Comparison of ENCODE assay signal across 15 cellular contexts in genomic region chr9:109815366-109815947, GRCh38. TPM values are rescaled to one million over a fixed set of nuclear protein-coding genes. Genes with fewer than 3 reads are reported as not detected.
DNase-seq lines count a peak whose midpoint lies in the region; ATAC-seq and TF ChIP-seq lines count a peak whose summit lies in the region.
"Had no signal": no experiment of that assay in that cellular context is flagged by ENCODE, and none has a peak within 500 bp of the region (broad histone marks: within the 10 kb centered on the region; RNA-seq: fewer than 3 reads in every experiment).

No MANE protein-coding gene starts in this region.

- no peaks in the 10 kb centered on the region for H3K36me3 Mint-ChIP-seq in T-helper 2 cell treated with Interferon-gamma antibody and Interleukin-4, amounts not matched to agents 5 μg/mL and 100 μg/mL, for 36 hours (ENCODE audit: low read depth)
- H3K36me3 Mint-ChIP-seq: IgD-negative memory B cell had no signal

- CTCF ChIA-PET in SK-N-SH (lab: Yijun Ruan, JAX) = interaction anchor here (1.9 kb wide), 1 partner anchor 241 kb away, joined by 9 read pairs; no protein-coding TSS in a partner anchor

- no peaks in the 10 kb centered on the region for H3K27me3 ChIP-seq in cardiac muscle cell
- H3K27me3 ChIP-seq in SK-N-SH (ENCODE audit: insufficient read depth) = no peaks in the 10 kb centered on the region
- H3K27me3 ChIP-seq in fibroblast of lung (ENCODE audit: control insufficient read depth, insufficient read depth, low read length) = no peaks in the 10 kb centered on the region
- no peaks in the 10 kb centered on the region for H3K27me3 ChIP-seq in smooth muscle cell (ENCODE audit: low read depth)
- no peaks in the 10 kb centered on the region for H3K27me3 ChIP-seq in MM.1S (replicated peaks; ENCODE audit: insufficient read depth, low read length)
- H3K27me3 ChIP-seq: tibial artery had no signal

- POLR2A ChIA-PET in SK-N-SH (lab: Yijun Ruan, JAX) = no interaction called here

- H4K20me1 ChIP-seq in SK-N-SH (ENCODE audit: insufficient read depth) (no peaks in the 10 kb centered on the region), fibroblast of lung (ENCODE audit: control insufficient read depth, extremely low read depth, insufficient read depth, low read length) (no peaks in the 10 kb centered on the region), smooth muscle cell (ENCODE audit: low read depth) (no peaks in the 10 kb centered on the region), MM.1S (ENCODE audit: insufficient read depth, low read length) (no peaks in the 10 kb centered on the region)

- no peak overlapping the region for H3K4me3 ChIP-seq in cardiac muscle cell
- H3K4me3 ChIP-seq in SK-N-SH (ENCODE audit: low read depth in 2 of 2, low read length in 1 of 2) = no peak overlapping the region
- H3K4me3 ChIP-seq in fibroblast of lung (replicated peaks in 1 of 4; ENCODE audit: control extremely low read depth in 1 of 4, insufficient read depth in 1 of 4, low read depth in 3 of 4, low read length in 4 of 4) = no peak overlapping the region
- no peak overlapping the region for H3K4me3 ChIP-seq in smooth muscle cell
- no peak overlapping the region for H3K4me3 ChIP-seq in MM.1S (ENCODE audit: low read length)
- H3K4me3 ChIP-seq: tibial artery had no signal

- no peak for ATAC-seq in left ventricle myocardium superior
- no peak for ATAC-seq in GM19455 (IDR thresholded peaks at IDR 0.05; ENCODE audit: unreplicated experiment)
- ATAC-seq: Panc1 had no signal

- no peak overlapping the region for H2AFZ ChIP-seq in SK-N-SH (ENCODE audit: low read depth)
- no peak overlapping the region for H2AFZ ChIP-seq in fibroblast of lung (ENCODE audit: low read length)
- H2AFZ ChIP-seq in smooth muscle cell (ENCODE audit: low read depth) = no peak overlapping the region
- H2AFZ ChIP-seq in MM.1S (ENCODE audit: low read length) = no peak overlapping the region

- H3K9ac ChIP-seq in SK-N-SH (peak overlapping the region; percentile 72), fibroblast of lung (ENCODE audit: insufficient read depth, low read length) (no peak overlapping the region), smooth muscle cell (ENCODE audit: low read depth) (peak overlapping the region; percentile 48), MM.1S (ENCODE audit: low read length) (no peak overlapping the region)

- peaks cover 65% of the 10 kb centered on the region for H3K79me2 ChIP-seq in SK-N-SH (ENCODE audit: insufficient read depth)
- no peaks in the 10 kb centered on the region for H3K79me2 ChIP-seq in fibroblast of lung (ENCODE audit: control insufficient read depth, insufficient read depth, low read length)
- peaks cover 14% of the 10 kb centered on the region for H3K79me2 ChIP-seq in smooth muscle cell (ENCODE audit: low read depth)
- H3K79me2 ChIP-seq in MM.1S (ENCODE audit: low read length) = no peaks in the 10 kb centered on the region

- TF ChIP-seq RAD21 in SK-N-SH (IDR thresholded peaks at IDR 0.05; ENCODE audit: low read length) = no peak

- H3K9me3 ChIP-seq in cardiac muscle cell (ENCODE audit: low read depth) (no peaks in the 10 kb centered on the region), SK-N-SH (no peaks in the 10 kb centered on the region), fibroblast of lung (ENCODE audit: control insufficient read depth, insufficient read depth, low read depth, low read length) (no peaks in the 10 kb centered on the region), smooth muscle cell (replicated peaks; ENCODE audit: low read depth) (no peaks in the 10 kb centered on the region), MM.1S (replicated peaks; ENCODE audit: insufficient read depth, low read length) (no peaks in the 10 kb centered on the region)
- H3K9me3 ChIP-seq: tibial artery had no signal

- H3K27ac ChIP-seq in cardiac muscle cell = peak overlapping the region; percentile 97
- H3K27ac ChIP-seq in SK-N-SH (ENCODE audit: low read depth in 2 of 2, low read length in 1 of 2) = peak overlapping the region in 1 of 2 experiments; percentile 100; a peak in 2 of 4 replicates
- peak overlapping the region; percentile 35 for H3K27ac ChIP-seq in fibroblast of lung (ENCODE audit: insufficient read depth, low read length)
- peak overlapping the region; percentile 99 for H3K27ac ChIP-seq in smooth muscle cell (ENCODE audit: low read depth)
- H3K27ac ChIP-seq in MM.1S (ENCODE audit: low read length) = no peak overlapping the region

- H3K9me3 Mint-ChIP-seq in T-helper 2 cell treated with Interferon-gamma antibody and Interleukin-4, amounts not matched to agents 5 μg/mL and 100 μg/mL, for 36 hours = no peaks in the 10 kb centered on the region
- H3K9me3 Mint-ChIP-seq: IgD-negative memory B cell had no signal

- H3F3A ChIP-seq in SK-N-SH (replicated peaks; ENCODE audit: insufficient read depth) = peaks cover 31% of the 10 kb centered on the region
- peaks cover 21% of the 10 kb centered on the region for H3F3A ChIP-seq in smooth muscle cell (ENCODE audit: low read depth)
- H3F3A ChIP-seq in MM.1S (ENCODE audit: insufficient read depth, low read length) = no peaks in the 10 kb centered on the region

- peaks cover 17% of the 10 kb centered on the region for H3K27me3 Mint-ChIP-seq in T-helper 2 cell treated with Interferon-gamma antibody and Interleukin-4, amounts not matched to agents 5 μg/mL and 100 μg/mL, for 36 hours (ENCODE audit: low read depth)

- H3K4me3 Mint-ChIP-seq in T-helper 2 cell treated with Interferon-gamma antibody and Interleukin-4, amounts not matched to agents 5 μg/mL and 100 μg/mL, for 36 hours = no peak overlapping the region
- H3K4me3 Mint-ChIP-seq: IgD-negative memory B cell had no signal

- H3K36me3 ChIP-seq in cardiac muscle cell = no peaks in the 10 kb centered on the region
- no peaks in the 10 kb centered on the region for H3K36me3 ChIP-seq in SK-N-SH (replicated peaks in 1 of 2; ENCODE audit: control insufficient read depth in 1 of 2, insufficient read depth in 2 of 2, low read length in 1 of 2)
- H3K36me3 ChIP-seq in fibroblast of lung (ENCODE audit: control insufficient read depth, insufficient read depth, low read length) = no peaks in the 10 kb centered on the region
- no peaks in the 10 kb centered on the region for H3K36me3 ChIP-seq in smooth muscle cell (ENCODE audit: low read depth)
- no peaks in the 10 kb centered on the region for H3K36me3 ChIP-seq in MM.1S (replicated peaks; ENCODE audit: insufficient read depth, low read length)
- H3K36me3 ChIP-seq: tibial artery had no signal

- peak in 1 of 2 experiments; percentile 72; a peak in 1 of 4 replicates for TF ChIP-seq EP300 in SK-N-SH (IDR thresholded peaks at IDR 0.05; ENCODE audit: borderline replicate concordance in 1 of 2, low read depth in 1 of 2, low read length in 1 of 2)

- H3K4me1 Mint-ChIP-seq in T-helper 2 cell treated with Interferon-gamma antibody and Interleukin-4, amounts not matched to agents 5 μg/mL and 100 μg/mL, for 36 hours (ENCODE audit: low read depth) = peaks cover 3% of the 10 kb centered on the region
- H3K4me1 Mint-ChIP-seq: IgD-negative memory B cell had no signal

- intact Hi-C loops in left ventricle myocardium superior (cut with micrococcal nuclease) = no loop called here

- peak in 1 of 2 donors; percentile 21 for DNase-seq in cardiac muscle cell (ENCODE audit: low read depth in 1 of 2, low spot score in 1 of 2)
- DNase-seq in left ventricle myocardium superior = no peak
- DNase-seq in SK-N-SH = no peak
- peak in 1 of 2 donors; percentile 78 for DNase-seq in fibroblast of lung (ENCODE audit: low read depth in 2 of 2)
- DNase-seq in smooth muscle cell (lab: John Stamatoyannopoulos, UW; ENCODE audit: unreplicated experiment) = no peak
- no peak for DNase-seq in T-helper 2 cell treated with Interferon-gamma antibody and Interleukin-4, amounts not matched to agents 5 μg/mL and 100 μg/mL, for 36 hours (ENCODE audit: low spot score)
- DNase-seq in MM.1S = no peak
- DNase-seq: 8988T; activated naive CD4-positive, alpha-beta T cell; NCI-H1436; NCI-H510A; tibial artery had no signal

- no peak overlapping the region for H3K27ac Mint-ChIP-seq in T-helper 2 cell treated with Interferon-gamma antibody and Interleukin-4, amounts not matched to agents 5 μg/mL and 100 μg/mL, for 36 hours
- H3K27ac Mint-ChIP-seq: IgD-negative memory B cell had no signal

- H3K9me2 ChIP-seq in SK-N-SH (no peaks in the 10 kb centered on the region), MM.1S (replicated peaks; ENCODE audit: insufficient read depth, low read length) (no peaks in the 10 kb centered on the region)

- H3K4me1 ChIP-seq in cardiac muscle cell (ENCODE audit: low read depth) = peaks cover 42% of the 10 kb centered on the region
- H3K4me1 ChIP-seq in SK-N-SH (ENCODE audit: control insufficient read depth in 1 of 2, insufficient read depth in 2 of 2, low read depth in 1 of 2, low read length in 1 of 2) = peaks cover 4 to 27% of the 10 kb centered on the region in 2 experiments
- H3K4me1 ChIP-seq in fibroblast of lung (ENCODE audit: control insufficient read depth, extremely low read depth, insufficient read depth, low read length) = peaks cover 19% of the 10 kb centered on the region
- peaks cover 21% of the 10 kb centered on the region for H3K4me1 ChIP-seq in smooth muscle cell (ENCODE audit: low read depth)
- no peaks in the 10 kb centered on the region for H3K4me1 ChIP-seq in MM.1S (ENCODE audit: low read length)

- H3K4me2 ChIP-seq in SK-N-SH (peak overlapping the region; percentile 66), fibroblast of lung (ENCODE audit: extremely low read depth, insufficient read depth, low read length) (no peak overlapping the region), smooth muscle cell (peak overlapping the region; percentile 36), MM.1S (ENCODE audit: low read depth, low read length) (no peak overlapping the region)

- no peak for TF ChIP-seq CTCF in cardiac muscle cell (IDR thresholded peaks at IDR 0.05; ENCODE audit: low read depth, low read length)
- TF ChIP-seq CTCF in SK-N-SH (IDR thresholded peaks at IDR 0.05) = no peak
- no peak for TF ChIP-seq CTCF in fibroblast of lung (conservative IDR thresholded peaks at IDR 0.05 in 1 of 2, IDR thresholded peaks at IDR 0.05 in 1 of 2; ENCODE audit: low read depth in 1 of 2, low read length in 2 of 2)
- TF ChIP-seq CTCF in smooth muscle cell (IDR thresholded peaks at IDR 0.05; ENCODE audit: borderline replicate concordance, insufficient read depth, poor library complexity, severe bottlenecking) = no peak
- no peak for TF ChIP-seq CTCF in MM.1S (IDR thresholded peaks at IDR 0.05; ENCODE audit: low read length)

TF ChIP-seq in SK-N-SH, 30 proteins besides CTCF, POLR2A, EP300 and RAD21 (continues in another document):
- TF ChIP-seq TCF12 (IDR thresholded peaks at IDR 0.05) (peak; percentile 83), ELF1 (IDR thresholded peaks at IDR 0.05) (no peak), GABPA (IDR thresholded peaks at IDR 0.05; ENCODE audit: low read depth) (no peak)

RNA-seq across cellular contexts. Expression of gene PALM2AKAP2, which starts 35.5 kb away (rescaled TPM):
- total RNA-seq in cardiac muscle cell (94.7 and 121 TPM in 2 replicates), left ventricle myocardium superior (76.1 TPM), fibroblast of lung (6.9 and 9.9 TPM in 2 replicates), smooth muscle cell (9.3 and 23.0 TPM in 2 replicates)
- polyA plus RNA-seq in cardiac muscle cell (55.1 and 71.7 TPM in 2 replicates), SK-N-SH (2012; rRNA removed) (3.6 and 4.3 TPM in 2 replicates), fibroblast of lung (3.7 and 7.7 TPM in 2 replicates), smooth muscle cell (5.8 and 9.8 TPM in 2 replicates)
- polyA plus RNA-seq in SK-N-SH (2012; cell fraction: cytosol; rRNA removed) = 4.1 and 4.8 TPM in 2 replicates
- polyA plus RNA-seq in SK-N-SH (2012; cell fraction: nucleus; rRNA removed) = 1.9 and 2.7 TPM in 2 replicates
- polyA plus RNA-seq in fibroblast of lung (2012) = 3.6 and 11.1 TPM in 2 replicates
- polyA minus RNA-seq in fibroblast of lung (ENCODE audit: low replicate concordance) = 2.0 and 11.2 TPM in 2 replicates

Comparison
In these comparisons a context has a peak if more than half of its experiments do, and no peak if none do; other contexts are left out.
1. H3K4me2 ChIP-seq: peak in SK-N-SH (single experiment) and smooth muscle cell (single experiment); none in fibroblast of lung (single experiment) and MM.1S (single experiment).
2. H3K9ac ChIP-seq: peak in SK-N-SH (single experiment) and smooth muscle cell (single experiment); none in fibroblast of lung (single experiment) and MM.1S (single experiment).